Comparison of ENCODE assay signal across 12 cellular contexts in the genomic region with DNA sequence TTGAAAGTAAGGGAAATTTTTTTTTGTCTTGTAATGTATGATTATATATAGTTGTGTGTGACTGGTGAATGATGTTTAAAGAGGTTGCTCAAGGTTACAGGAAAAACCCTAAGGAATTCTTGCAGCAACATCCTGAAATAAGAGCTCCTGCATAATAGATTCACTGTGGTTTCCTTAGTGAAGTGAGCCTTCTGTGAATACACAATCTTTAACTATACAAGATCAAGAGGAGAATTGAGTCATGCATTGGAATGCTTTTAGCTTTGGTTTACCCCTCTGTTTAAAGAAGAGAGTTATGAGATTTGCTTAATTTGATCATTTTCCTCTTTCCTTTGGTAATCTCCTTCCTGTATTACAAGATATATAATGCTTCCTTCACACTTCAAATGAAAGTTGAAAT.
DNase-seq lines count a peak whose midpoint lies in the region; ATAC-seq and TF ChIP-seq lines count a peak whose summit lies in the region.
"Had no signal": no experiment of that assay in that cellular context is flagged by ENCODE, and none has a peak within 500 bp of the region (broad histone marks: within the 10 kb centered on the region; RNA-seq: fewer than 3 reads in every experiment).

No MANE protein-coding gene starts in this region.

- no peaks in the 10 kb centered on the region for H3K27me3 Mint-ChIP-seq in WTC11 (ENCODE audit: low read depth)
- H3K27me3 Mint-ChIP-seq: activated CD4-positive, alpha-beta memory T cell treated with anti-CD3 and anti-CD28 coated beads, Interleukin-2, amount 10 ng/mL, durations not matched to agents 7 days and 5 days; activated naive CD8-positive, alpha-beta T cell treated with anti-CD3 and anti-CD28 coated beads, Interleukin-2, amount 10 ng/mL, durations not matched to agents 7 days and 5 days had no signal

- H3K36me3 Mint-ChIP-seq in WTC11: no peaks in the 10 kb centered on the region
- H3K36me3 Mint-ChIP-seq: activated naive CD8-positive, alpha-beta T cell treated with anti-CD3 and anti-CD28 coated beads, Interleukin-2, amount 10 ng/mL, durations not matched to agents 7 days and 5 days had no signal

- CTCF ChIA-PET in WTC11 (lab: Charles Lee): no interaction called here

- POLR2A ChIA-PET in WTC11 (lab: Charles Lee): no interaction called here

- 0 out of 2 replicates have a peak overlapping the region, but pooled peaks have one; percentile 31 for H3K27ac Mint-ChIP-seq in WTC11
- H3K27ac Mint-ChIP-seq: activated CD4-positive, alpha-beta memory T cell treated with anti-CD3 and anti-CD28 coated beads, Interleukin-2, amount 10 ng/mL, durations not matched to agents 7 days and 5 days; activated naive CD8-positive, alpha-beta T cell treated with anti-CD3 and anti-CD28 coated beads, Interleukin-2, amount 10 ng/mL, durations not matched to agents 7 days and 5 days had no signal

- no peak overlapping the region for H3K4me3 ChIP-seq in HFF-Myc (replicated peaks; ENCODE audit: low read depth, low read length)
- H3K4me3 ChIP-seq: SJCRH30 had no signal

- H3K4me3 Mint-ChIP-seq in WTC11: no peak overlapping the region
- H3K4me3 Mint-ChIP-seq: activated CD4-positive, alpha-beta memory T cell treated with anti-CD3 and anti-CD28 coated beads, Interleukin-2, amount 10 ng/mL, durations not matched to agents 7 days and 5 days; activated naive CD8-positive, alpha-beta T cell treated with anti-CD3 and anti-CD28 coated beads, Interleukin-2, amount 10 ng/mL, durations not matched to agents 7 days and 5 days had no signal

- no peaks in the 10 kb centered on the region for H3K9me3 Mint-ChIP-seq in WTC11
- H3K9me3 Mint-ChIP-seq: activated CD4-positive, alpha-beta memory T cell treated with anti-CD3 and anti-CD28 coated beads, Interleukin-2, amount 10 ng/mL, durations not matched to agents 7 days and 5 days; activated naive CD8-positive, alpha-beta T cell treated with anti-CD3 and anti-CD28 coated beads, Interleukin-2, amount 10 ng/mL, durations not matched to agents 7 days and 5 days had no signal

- DNase-seq in A172 (ENCODE audit: low spot score): peak; percentile 49
- peak; percentile 90 for DNase-seq in HFF-Myc (ENCODE audit: extremely low read depth, low read depth)
- DNase-seq in WTC11 (ENCODE audit: low spot score): no peak
- peak; percentile 81 for DNase-seq in foreskin melanocyte
- DNase-seq in activated CD8-positive, alpha-beta memory T cell treated with anti-CD3 and anti-CD28 coated beads, Interleukin-2, amount 50 U/mL, for 48 hours: no peak
- DNase-seq in T-helper 2 cell: no peak
- DNase-seq in germinal center (ENCODE audit: low spot score): no peak
- DNase-seq in NCI-H2227 (lab: John Stamatoyannopoulos, UW; ENCODE audit: unreplicated experiment): no peak
- DNase-seq: activated CD4-positive, alpha-beta memory T cell treated with anti-CD3 and anti-CD28 coated beads, Interleukin-2, amount 10 ng/mL, durations not matched to agents 7 days and 5 days; activated naive CD8-positive, alpha-beta T cell treated with anti-CD3 and anti-CD28 coated beads, Interleukin-2, amount 10 ng/mL, durations not matched to agents 7 days and 5 days; C1 segment of cervical spinal cord had no signal

- peaks cover 33% of the 10 kb centered on the region for H3K4me1 Mint-ChIP-seq in WTC11
- H3K4me1 Mint-ChIP-seq: activated CD4-positive, alpha-beta memory T cell treated with anti-CD3 and anti-CD28 coated beads, Interleukin-2, amount 10 ng/mL, durations not matched to agents 7 days and 5 days; activated naive CD8-positive, alpha-beta T cell treated with anti-CD3 and anti-CD28 coated beads, Interleukin-2, amount 10 ng/mL, durations not matched to agents 7 days and 5 days had no signal

- TF ChIP-seq CTCF in HFF-Myc (IDR thresholded peaks at IDR 0.05; ENCODE audit: low read depth, low read length, missing control alignments) (no peak), WTC11 (IDR thresholded peaks at IDR 0.05) (no peak)

- peak; percentile 79 for ATAC-seq in WTC11

TF ChIP-seq in WTC11, 78 proteins besides CTCF, POLR2A, EP300 and RAD21:
- TF ChIP-seq RORB (CRISPR knock-in tag; IDR thresholded peaks at IDR 0.05) (no peak), SP1 (CRISPR knock-in tag; conservative IDR thresholded peaks at IDR 0.05) (no peak), ZNF232 (CRISPR knock-in tag; IDR thresholded peaks at IDR 0.05) (no peak), ARID4B (CRISPR knock-in tag; IDR thresholded peaks at IDR 0.05; ENCODE audit: borderline replicate concordance) (no peak)

Comparison
In these comparisons a context has a peak if more than half of its experiments do, and no peak if none do; other contexts are left out.
1. DNase-seq: peak in A172 (single experiment), HFF-Myc (single experiment) and foreskin melanocyte (single experiment); none in WTC11 (single experiment), activated CD8-positive, alpha-beta memory T cell treated with anti-CD3 and anti-CD28 coated beads, Interleukin-2, amount 50 U/mL, for 48 hours (single experiment), T-helper 2 cell (0 of 5), germinal center (single experiment) and NCI-H2227 (single experiment).